ENCODE assay signal across 1 cellular context in genomic region chr6:78867370-78868040, GRCh38.
A peak's percentile ranks its signal among the peaks of the same experiment; 100 is the strongest.
TF ChIP-seq lines count a peak whose summit lies in the region.

A gene with protein sequence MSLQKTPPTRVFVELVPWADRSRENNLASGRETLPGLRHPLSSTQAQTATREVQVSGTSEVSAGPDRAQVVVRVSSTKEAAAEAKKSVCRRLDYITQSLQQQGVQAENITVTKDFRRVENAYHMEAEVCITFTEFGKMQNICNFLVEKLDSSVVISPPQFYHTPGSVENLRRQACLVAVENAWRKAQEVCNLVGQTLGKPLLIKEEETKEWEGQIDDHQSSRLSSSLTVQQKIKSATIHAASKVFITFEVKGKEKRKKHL (plus strand): TSS chr6:78867551. CDS start chr6:78867577, 26 bp downstream.

TF ChIP-seq in WTC11, 78 proteins besides CTCF, POLR2A, EP300 and RAD21 (continued from another document):
- TF ChIP-seq, protein P1, sequence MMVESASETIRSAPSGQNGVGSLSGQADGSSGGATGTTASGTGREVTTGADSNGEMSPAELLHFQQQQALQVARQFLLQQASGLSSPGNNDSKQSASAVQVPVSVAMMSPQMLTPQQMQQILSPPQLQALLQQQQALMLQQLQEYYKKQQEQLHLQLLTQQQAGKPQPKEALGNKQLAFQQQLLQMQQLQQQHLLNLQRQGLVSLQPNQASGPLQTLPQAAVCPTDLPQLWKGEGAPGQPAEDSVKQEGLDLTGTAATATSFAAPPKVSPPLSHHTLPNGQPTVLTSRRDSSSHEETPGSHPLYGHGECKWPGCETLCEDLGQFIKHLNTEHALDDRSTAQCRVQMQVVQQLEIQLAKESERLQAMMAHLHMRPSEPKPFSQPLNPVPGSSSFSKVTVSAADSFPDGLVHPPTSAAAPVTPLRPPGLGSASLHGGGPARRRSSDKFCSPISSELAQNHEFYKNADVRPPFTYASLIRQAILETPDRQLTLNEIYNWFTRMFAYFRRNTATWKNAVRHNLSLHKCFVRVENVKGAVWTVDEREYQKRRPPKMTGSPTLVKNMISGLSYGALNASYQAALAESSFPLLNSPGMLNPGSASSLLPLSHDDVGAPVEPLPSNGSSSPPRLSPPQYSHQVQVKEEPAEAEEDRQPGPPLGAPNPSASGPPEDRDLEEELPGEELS (CRISPR knock-in tag; IDR thresholded peaks at IDR 0.05), result 0 out of 2 replicates have a peak, but pooled peaks have one; percentile 51
- TF ChIP-seq, protein P2, sequence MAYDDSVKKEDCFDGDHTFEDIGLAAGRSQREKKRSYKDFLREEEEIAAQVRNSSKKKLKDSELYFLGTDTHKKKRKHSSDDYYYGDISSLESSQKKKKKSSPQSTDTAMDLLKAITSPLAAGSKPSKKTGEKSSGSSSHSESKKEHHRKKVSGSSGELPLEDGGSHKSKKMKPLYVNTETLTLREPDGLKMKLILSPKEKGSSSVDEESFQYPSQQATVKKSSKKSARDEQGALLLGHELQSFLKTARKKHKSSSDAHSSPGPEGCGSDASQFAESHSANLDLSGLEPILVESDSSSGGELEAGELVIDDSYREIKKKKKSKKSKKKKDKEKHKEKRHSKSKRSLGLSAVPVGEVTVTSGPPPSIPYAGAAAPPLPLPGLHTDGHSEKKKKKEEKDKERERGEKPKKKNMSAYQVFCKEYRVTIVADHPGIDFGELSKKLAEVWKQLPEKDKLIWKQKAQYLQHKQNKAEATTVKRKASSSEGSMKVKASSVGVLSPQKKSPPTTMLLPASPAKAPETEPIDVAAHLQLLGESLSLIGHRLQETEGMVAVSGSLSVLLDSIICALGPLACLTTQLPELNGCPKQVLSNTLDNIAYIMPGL (CRISPR knock-in tag; IDR thresholded peaks at IDR 0.05), result peak; percentile 73; the same call in 1 of the 2 replicates
- TF ChIP-seq SP1 (CRISPR knock-in tag; conservative IDR thresholded peaks at IDR 0.05) (peak; percentile 55), ARID4B (CRISPR knock-in tag; IDR thresholded peaks at IDR 0.05; ENCODE audit: borderline replicate concordance) (peak; percentile 89; the same call in 1 of the 2 replicates), ZNF232 (CRISPR knock-in tag; IDR thresholded peaks at IDR 0.05) (0 out of 2 replicates have a peak, but pooled peaks have one; percentile 44)
